In genomic region chr1:187477103-187477502, GRCh38 we compare ENCODE assay signal across 2 cellular contexts.
TF ChIP-seq lines count a peak whose summit lies in the region.

No MANE protein-coding gene starts in this region.

TF ChIP-seq in HepG2, 621 proteins besides CTCF, POLR2A, EP300 and RAD21:
- TF ChIP-seq CREB1 (IDR thresholded peaks at IDR 0.05) = no peak
- no peak for TF ChIP-seq CREB1 (CRISPR knock-in tag; IDR thresholded peaks at IDR 0.05)
- no peak for TF ChIP-seq FOXC1 (CRISPR knock-in tag; IDR thresholded peaks at IDR 0.05; ENCODE audit: borderline replicate concordance)
- no peak for TF ChIP-seq ZNF275 (CRISPR knock-in tag; IDR thresholded peaks at IDR 0.05; ENCODE audit: borderline replicate concordance)
- TF ChIP-seq SNAPC5 (CRISPR knock-in tag; IDR thresholded peaks at IDR 0.05; ENCODE audit: borderline replicate concordance) = no peak
- no peak for TF ChIP-seq ZSCAN25 (CRISPR knock-in tag; IDR thresholded peaks at IDR 0.05)
- TF ChIP-seq HMGXB3 (CRISPR knock-in tag; IDR thresholded peaks at IDR 0.05; ENCODE audit: borderline replicate concordance) = no peak
- no peak for TF ChIP-seq ZFP1 (CRISPR knock-in tag; IDR thresholded peaks at IDR 0.05)
- no peak for TF ChIP-seq HOMEZ (CRISPR knock-in tag; IDR thresholded peaks at IDR 0.05; ENCODE audit: low read depth)
- TF ChIP-seq ZNF616 (CRISPR knock-in tag; IDR thresholded peaks at IDR 0.05; ENCODE audit: low read depth) = no peak
- TF ChIP-seq ZGPAT (CRISPR knock-in tag; IDR thresholded peaks at IDR 0.05) = no peak
- TF ChIP-seq EHMT2 (IDR thresholded peaks at IDR 0.05; ENCODE audit: borderline replicate concordance, low read depth, low read length) = no peak
- no peak for TF ChIP-seq CEBPB (IDR thresholded peaks at IDR 0.05; ENCODE audit: borderline replicate concordance, low read depth, low read length)
TF ChIP-seq in HepG2: peak in this region for 0.

TF ChIP-seq in endothelial cell of umbilical vein, 7 proteins besides CTCF, POLR2A, EP300 and RAD21:
- TF ChIP-seq GATA2 (IDR thresholded peaks at IDR 0.05; ENCODE audit: insufficient read depth, insufficient read length, low read depth, low read length) (no peak), POLR2AphosphoS5 (IDR thresholded peaks at IDR 0.05; ENCODE audit: insufficient read depth, low read depth, low read length) (no peak), MAX (IDR thresholded peaks at IDR 0.05; ENCODE audit: insufficient read depth, insufficient read length) (no peak), JUN (IDR thresholded peaks at IDR 0.05; ENCODE audit: borderline replicate concordance, insufficient read depth, insufficient read length, low read depth) (no peak), MYC (IDR thresholded peaks at IDR 0.05; ENCODE audit: low read depth, low read length) (no peak), FOS (IDR thresholded peaks at IDR 0.05; ENCODE audit: borderline replicate concordance, insufficient read depth, low read length) (no peak), EZH2 (IDR thresholded peaks at IDR 0.05; ENCODE audit: borderline replicate concordance, low read depth, low read length, severe bottlenecking) (no peak)
